1 cellular context compared by ENCODE assay signal in the genomic region with DNA sequence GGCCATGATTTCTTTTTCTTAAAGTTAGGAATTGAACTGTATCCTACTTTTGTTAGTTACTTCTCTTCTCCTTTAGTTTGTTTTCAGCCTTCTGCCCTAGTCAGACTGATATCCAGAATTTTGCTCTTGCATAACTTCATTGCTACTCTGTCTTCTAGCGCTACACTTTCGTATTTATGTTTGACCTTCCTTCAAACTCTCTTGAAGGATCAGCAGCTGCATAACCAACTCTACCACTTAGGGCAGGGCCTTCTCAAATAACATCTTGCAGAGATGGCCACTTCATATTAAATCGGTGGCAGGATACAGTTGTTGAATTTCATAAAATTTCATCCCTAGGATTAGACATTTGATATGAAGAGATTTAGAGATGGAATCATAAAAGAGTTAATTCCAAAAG.
TF ChIP-seq lines count a peak whose summit lies in the region.

No MANE protein-coding gene starts in this region.

TF ChIP-seq in WTC11, 78 proteins besides CTCF, POLR2A, EP300 and RAD21 (continued from another document):
- TF ChIP-seq, protein P1, sequence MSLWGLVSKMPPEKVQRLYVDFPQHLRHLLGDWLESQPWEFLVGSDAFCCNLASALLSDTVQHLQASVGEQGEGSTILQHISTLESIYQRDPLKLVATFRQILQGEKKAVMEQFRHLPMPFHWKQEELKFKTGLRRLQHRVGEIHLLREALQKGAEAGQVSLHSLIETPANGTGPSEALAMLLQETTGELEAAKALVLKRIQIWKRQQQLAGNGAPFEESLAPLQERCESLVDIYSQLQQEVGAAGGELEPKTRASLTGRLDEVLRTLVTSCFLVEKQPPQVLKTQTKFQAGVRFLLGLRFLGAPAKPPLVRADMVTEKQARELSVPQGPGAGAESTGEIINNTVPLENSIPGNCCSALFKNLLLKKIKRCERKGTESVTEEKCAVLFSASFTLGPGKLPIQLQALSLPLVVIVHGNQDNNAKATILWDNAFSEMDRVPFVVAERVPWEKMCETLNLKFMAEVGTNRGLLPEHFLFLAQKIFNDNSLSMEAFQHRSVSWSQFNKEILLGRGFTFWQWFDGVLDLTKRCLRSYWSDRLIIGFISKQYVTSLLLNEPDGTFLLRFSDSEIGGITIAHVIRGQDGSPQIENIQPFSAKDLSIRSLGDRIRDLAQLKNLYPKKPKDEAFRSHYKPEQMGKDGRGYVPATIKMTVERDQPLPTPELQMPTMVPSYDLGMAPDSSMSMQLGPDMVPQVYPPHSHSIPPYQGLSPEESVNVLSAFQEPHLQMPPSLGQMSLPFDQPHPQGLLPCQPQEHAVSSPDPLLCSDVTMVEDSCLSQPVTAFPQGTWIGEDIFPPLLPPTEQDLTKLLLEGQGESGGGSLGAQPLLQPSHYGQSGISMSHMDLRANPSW (CRISPR knock-in tag; conservative IDR thresholded peaks at IDR 0.05; ENCODE audit: low read depth): no peak
- no peak for TF ChIP-seq SP1 (CRISPR knock-in tag; conservative IDR thresholded peaks at IDR 0.05)
- TF ChIP-seq MLX (CRISPR knock-in tag; IDR thresholded peaks at IDR 0.05): no peak
- no peak for TF ChIP-seq JAZF1 (CRISPR knock-in tag; IDR thresholded peaks at IDR 0.05)
- TF ChIP-seq SMAD4 (CRISPR knock-in tag; IDR thresholded peaks at IDR 0.05): no peak
- TF ChIP-seq TCF7 (CRISPR knock-in tag; IDR thresholded peaks at IDR 0.05; ENCODE audit: low read depth): no peak
TF ChIP-seq in WTC11: peak in this region for 0.
